ENCODE assay signal across 1 cellular context in genomic region chr13:114073881-114074551, GRCh38.
TF ChIP-seq lines count a peak whose summit lies in the region.

No MANE protein-coding gene starts in this region.

TF ChIP-seq in H1, 55 proteins besides CTCF, POLR2A, EP300 and RAD21:
- TF ChIP-seq KDM1A (IDR thresholded peaks at IDR 0.05; ENCODE audit: borderline replicate concordance, low read length) (no peak), ATF3 (IDR thresholded peaks at IDR 0.05; ENCODE audit: insufficient read depth, low read depth, low read length) (no peak), SP2 (IDR thresholded peaks at IDR 0.05; ENCODE audit: low read length) (no peak), TCF12 (IDR thresholded peaks at IDR 0.05; ENCODE audit: low read depth, low read length) (no peak), CEBPB (IDR thresholded peaks at IDR 0.05; ENCODE audit: low read depth, low read length) (no peak), SIX5 (IDR thresholded peaks at IDR 0.05; ENCODE audit: low read depth, low read length) (no peak), POLR2AphosphoS5 (IDR thresholded peaks at IDR 0.05; ENCODE audit: low read depth, low read length) (no peak), CHD2 (IDR thresholded peaks at IDR 0.05; ENCODE audit: low read length) (no peak), SUZ12 (IDR thresholded peaks at IDR 0.05; ENCODE audit: low read length) (no peak), SRF (IDR thresholded peaks at IDR 0.05; ENCODE audit: low read depth, low read length) (no peak), USF2 (IDR thresholded peaks at IDR 0.05; ENCODE audit: low read length) (no peak), SAP30 (IDR thresholded peaks at IDR 0.05; ENCODE audit: insufficient read depth, insufficient replicate concordance, low read length) (no peak), TBP (IDR thresholded peaks at IDR 0.05; ENCODE audit: low read depth, low read length) (no peak), CREB1 (IDR thresholded peaks at IDR 0.05) (no peak), CBX5 (IDR thresholded peaks at IDR 0.05; ENCODE audit: low read depth, low read length) (no peak)
TF ChIP-seq in H1: peak in this region for 0.
